ENCODE assay signal across 1 cellular context in the genomic region with DNA sequence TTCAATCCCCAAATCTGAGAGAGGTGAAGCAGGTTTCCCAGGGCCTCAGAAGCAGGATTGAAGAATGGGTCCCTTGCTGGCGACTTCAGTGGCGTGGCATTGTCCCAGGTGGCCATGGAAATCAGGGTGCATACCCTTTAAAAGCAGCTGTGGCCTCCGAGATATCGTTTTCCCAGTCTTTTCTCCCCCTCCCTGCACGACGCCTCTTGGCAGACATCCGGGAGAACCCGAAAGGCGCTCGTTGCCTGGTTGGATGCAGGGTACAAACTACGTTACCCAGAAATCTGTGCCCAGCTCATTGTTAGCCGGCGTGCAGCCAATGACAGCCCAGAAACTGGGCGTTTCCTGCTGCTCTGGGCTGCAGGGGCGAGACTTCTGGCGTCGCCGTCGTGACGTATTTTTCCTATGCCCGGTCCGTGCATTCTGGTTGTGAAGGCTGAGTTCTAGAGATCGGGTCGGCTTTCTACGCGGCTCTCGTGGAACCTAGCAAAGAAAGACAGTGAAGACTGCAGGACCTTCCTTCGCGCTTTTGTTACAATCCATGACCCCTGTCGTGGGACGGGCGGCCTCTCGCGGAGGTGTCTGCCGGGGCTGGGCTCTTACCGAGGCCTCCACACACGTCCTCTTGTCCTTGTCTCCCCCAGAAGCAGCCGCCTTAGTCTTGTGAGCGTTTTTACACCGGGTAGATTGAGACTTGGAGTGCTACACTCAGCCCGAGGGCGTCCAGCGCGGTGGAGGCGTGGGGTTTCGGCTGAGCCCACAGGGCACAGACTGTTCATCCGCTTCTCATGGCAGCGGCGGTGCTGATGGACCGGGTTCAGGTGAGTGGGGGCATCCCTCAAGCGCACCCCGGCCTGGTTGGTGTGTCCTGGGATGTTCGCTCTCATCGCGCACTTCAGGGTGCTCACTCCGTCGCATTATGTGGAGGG.
TF ChIP-seq lines count a peak whose summit lies in the region.

A gene (plus strand): TSS at position 395 of the 929 bp plus-strand sequence. CDS start 394 bp downstream, at position 789.

TF ChIP-seq in HepG2, 621 proteins besides CTCF, POLR2A, EP300 and RAD21 (continued from another document and continues in another):
- TF ChIP-seq FOXP1 (IDR thresholded peaks at IDR 0.05), result no peak
- TF ChIP-seq FOXP1 (CRISPR knock-in tag; IDR thresholded peaks at IDR 0.05), result no peak
- TF ChIP-seq ZMYM4 (CRISPR knock-in tag; IDR thresholded peaks at IDR 0.05), result 0 out of 2 replicates have a peak, but pooled peaks have one; percentile 30
- TF ChIP-seq CENPT (CRISPR knock-in tag; IDR thresholded peaks at IDR 0.05; ENCODE audit: low read depth), result no peak
- no peak for TF ChIP-seq MTF1 (CRISPR knock-in tag; IDR thresholded peaks at IDR 0.05)
- TF ChIP-seq, protein P1, sequence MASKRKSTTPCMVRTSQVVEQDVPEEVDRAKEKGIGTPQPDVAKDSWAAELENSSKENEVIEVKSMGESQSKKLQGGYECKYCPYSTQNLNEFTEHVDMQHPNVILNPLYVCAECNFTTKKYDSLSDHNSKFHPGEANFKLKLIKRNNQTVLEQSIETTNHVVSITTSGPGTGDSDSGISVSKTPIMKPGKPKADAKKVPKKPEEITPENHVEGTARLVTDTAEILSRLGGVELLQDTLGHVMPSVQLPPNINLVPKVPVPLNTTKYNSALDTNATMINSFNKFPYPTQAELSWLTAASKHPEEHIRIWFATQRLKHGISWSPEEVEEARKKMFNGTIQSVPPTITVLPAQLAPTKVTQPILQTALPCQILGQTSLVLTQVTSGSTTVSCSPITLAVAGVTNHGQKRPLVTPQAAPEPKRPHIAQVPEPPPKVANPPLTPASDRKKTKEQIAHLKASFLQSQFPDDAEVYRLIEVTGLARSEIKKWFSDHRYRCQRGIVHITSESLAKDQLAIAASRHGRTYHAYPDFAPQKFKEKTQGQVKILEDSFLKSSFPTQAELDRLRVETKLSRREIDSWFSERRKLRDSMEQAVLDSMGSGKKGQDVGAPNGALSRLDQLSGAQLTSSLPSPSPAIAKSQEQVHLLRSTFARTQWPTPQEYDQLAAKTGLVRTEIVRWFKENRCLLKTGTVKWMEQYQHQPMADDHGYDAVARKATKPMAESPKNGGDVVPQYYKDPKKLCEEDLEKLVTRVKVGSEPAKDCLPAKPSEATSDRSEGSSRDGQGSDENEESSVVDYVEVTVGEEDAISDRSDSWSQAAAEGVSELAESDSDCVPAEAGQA (IDR thresholded peaks at IDR 0.05; ENCODE audit: low read depth), result peak; percentile 82
- TF ChIP-seq, protein P1 (CRISPR knock-in tag; IDR thresholded peaks at IDR 0.05; ENCODE audit: borderline replicate concordance), result no peak
- TF ChIP-seq MEIS2 (CRISPR knock-in tag; IDR thresholded peaks at IDR 0.05), result no peak
- no peak for TF ChIP-seq ZNF225 (CRISPR knock-in tag; IDR thresholded peaks at IDR 0.05)
- peak; percentile 84 for TF ChIP-seq KDM5A (IDR thresholded peaks at IDR 0.05; ENCODE audit: borderline replicate concordance, low read length)
- TF ChIP-seq HDAC2 (CRISPR knock-in tag; IDR thresholded peaks at IDR 0.05), result peak; percentile 50; the same call in 1 of the 2 replicates
- TF ChIP-seq CENPX (CRISPR knock-in tag; IDR thresholded peaks at IDR 0.05), result no peak
- peak; percentile 70; the same call in 1 of the 2 replicates for TF ChIP-seq ZNF343 (CRISPR knock-in tag; IDR thresholded peaks at IDR 0.05)
- no peak for TF ChIP-seq ZNF549 (CRISPR knock-in tag; IDR thresholded peaks at IDR 0.05)
- TF ChIP-seq ZNF44 (CRISPR knock-in tag; IDR thresholded peaks at IDR 0.05), result no peak; the same call in 1 of the 2 replicates
- no peak for TF ChIP-seq PCBP2 (optimal IDR thresholded peaks at IDR 0.05; ENCODE audit: low read depth, low read length, poor library complexity, severe bottlenecking)
- no peak for TF ChIP-seq KDM6A (CRISPR knock-in tag; IDR thresholded peaks at IDR 0.05; ENCODE audit: low read depth)
- TF ChIP-seq, protein P2, sequence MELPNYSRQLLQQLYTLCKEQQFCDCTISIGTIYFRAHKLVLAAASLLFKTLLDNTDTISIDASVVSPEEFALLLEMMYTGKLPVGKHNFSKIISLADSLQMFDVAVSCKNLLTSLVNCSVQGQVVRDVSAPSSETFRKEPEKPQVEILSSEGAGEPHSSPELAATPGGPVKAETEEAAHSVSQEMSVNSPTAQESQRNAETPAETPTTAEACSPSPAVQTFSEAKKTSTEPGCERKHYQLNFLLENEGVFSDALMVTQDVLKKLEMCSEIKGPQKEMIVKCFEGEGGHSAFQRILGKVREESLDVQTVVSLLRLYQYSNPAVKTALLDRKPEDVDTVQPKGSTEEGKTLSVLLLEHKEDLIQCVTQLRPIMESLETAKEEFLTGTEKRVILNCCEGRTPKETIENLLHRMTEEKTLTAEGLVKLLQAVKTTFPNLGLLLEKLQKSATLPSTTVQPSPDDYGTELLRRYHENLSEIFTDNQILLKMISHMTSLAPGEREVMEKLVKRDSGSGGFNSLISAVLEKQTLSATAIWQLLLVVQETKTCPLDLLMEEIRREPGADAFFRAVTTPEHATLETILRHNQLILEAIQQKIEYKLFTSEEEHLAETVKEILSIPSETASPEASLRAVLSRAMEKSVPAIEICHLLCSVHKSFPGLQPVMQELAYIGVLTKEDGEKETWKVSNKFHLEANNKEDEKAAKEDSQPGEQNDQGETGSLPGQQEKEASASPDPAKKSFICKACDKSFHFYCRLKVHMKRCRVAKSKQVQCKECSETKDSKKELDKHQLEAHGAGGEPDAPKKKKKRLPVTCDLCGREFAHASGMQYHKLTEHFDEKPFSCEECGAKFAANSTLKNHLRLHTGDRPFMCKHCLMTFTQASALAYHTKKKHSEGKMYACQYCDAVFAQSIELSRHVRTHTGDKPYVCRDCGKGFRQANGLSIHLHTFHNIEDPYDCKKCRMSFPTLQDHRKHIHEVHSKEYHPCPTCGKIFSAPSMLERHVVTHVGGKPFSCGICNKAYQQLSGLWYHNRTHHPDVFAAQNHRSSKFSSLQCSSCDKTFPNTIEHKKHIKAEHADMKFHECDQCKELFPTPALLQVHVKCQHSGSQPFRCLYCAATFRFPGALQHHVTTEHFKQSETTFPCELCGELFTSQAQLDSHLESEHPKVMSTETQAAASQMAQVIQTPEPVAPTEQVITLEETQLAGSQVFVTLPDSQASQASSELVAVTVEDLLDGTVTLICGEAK (IDR thresholded peaks at IDR 0.05), result no peak
- TF ChIP-seq, protein P2 (CRISPR knock-in tag; IDR thresholded peaks at IDR 0.05), result no peak; the same call in 1 of the 2 replicates
- no peak for TF ChIP-seq SETDB1 (CRISPR knock-in tag; IDR thresholded peaks at IDR 0.05; ENCODE audit: borderline replicate concordance)
- TF ChIP-seq, protein P3, sequence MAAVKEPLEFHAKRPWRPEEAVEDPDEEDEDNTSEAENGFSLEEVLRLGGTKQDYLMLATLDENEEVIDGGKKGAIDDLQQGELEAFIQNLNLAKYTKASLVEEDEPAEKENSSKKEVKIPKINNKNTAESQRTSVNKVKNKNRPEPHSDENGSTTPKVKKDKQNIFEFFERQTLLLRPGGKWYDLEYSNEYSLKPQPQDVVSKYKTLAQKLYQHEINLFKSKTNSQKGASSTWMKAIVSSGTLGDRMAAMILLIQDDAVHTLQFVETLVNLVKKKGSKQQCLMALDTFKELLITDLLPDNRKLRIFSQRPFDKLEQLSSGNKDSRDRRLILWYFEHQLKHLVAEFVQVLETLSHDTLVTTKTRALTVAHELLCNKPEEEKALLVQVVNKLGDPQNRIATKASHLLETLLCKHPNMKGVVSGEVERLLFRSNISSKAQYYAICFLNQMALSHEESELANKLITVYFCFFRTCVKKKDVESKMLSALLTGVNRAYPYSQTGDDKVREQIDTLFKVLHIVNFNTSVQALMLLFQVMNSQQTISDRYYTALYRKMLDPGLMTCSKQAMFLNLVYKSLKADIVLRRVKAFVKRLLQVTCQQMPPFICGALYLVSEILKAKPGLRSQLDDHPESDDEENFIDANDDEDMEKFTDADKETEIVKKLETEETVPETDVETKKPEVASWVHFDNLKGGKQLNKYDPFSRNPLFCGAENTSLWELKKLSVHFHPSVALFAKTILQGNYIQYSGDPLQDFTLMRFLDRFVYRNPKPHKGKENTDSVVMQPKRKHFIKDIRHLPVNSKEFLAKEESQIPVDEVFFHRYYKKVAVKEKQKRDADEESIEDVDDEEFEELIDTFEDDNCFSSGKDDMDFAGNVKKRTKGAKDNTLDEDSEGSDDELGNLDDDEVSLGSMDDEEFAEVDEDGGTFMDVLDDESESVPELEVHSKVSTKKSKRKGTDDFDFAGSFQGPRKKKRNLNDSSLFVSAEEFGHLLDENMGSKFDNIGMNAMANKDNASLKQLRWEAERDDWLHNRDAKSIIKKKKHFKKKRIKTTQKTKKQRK (IDR thresholded peaks at IDR 0.05; ENCODE audit: low read length), result no peak
- TF ChIP-seq, protein P4, sequence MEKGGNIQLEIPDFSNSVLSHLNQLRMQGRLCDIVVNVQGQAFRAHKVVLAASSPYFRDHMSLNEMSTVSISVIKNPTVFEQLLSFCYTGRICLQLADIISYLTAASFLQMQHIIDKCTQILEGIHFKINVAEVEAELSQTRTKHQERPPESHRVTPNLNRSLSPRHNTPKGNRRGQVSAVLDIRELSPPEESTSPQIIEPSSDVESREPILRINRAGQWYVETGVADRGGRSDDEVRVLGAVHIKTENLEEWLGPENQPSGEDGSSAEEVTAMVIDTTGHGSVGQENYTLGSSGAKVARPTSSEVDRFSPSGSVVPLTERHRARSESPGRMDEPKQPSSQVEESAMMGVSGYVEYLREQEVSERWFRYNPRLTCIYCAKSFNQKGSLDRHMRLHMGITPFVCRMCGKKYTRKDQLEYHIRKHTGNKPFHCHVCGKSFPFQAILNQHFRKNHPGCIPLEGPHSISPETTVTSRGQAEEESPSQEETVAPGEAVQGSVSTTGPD (CRISPR knock-in tag; IDR thresholded peaks at IDR 0.05), result no peak
- TF ChIP-seq REL (CRISPR knock-in tag; conservative IDR thresholded peaks at IDR 0.05), result no peak
- no peak for TF ChIP-seq ZNF292 (CRISPR knock-in tag; IDR thresholded peaks at IDR 0.05; ENCODE audit: borderline replicate concordance, low read depth)
